Comparison of ENCODE assay signal across 1 cellular context in genomic region chr1:72442251-72442650, GRCh38.
TF ChIP-seq lines count a peak whose summit lies in the region.

No MANE protein-coding gene starts in this region.

TF ChIP-seq in SK-N-SH, 30 proteins besides CTCF, POLR2A, EP300 and RAD21 (continued from another document):
- TF ChIP-seq REST (IDR thresholded peaks at IDR 0.05; ENCODE audit: low read depth, low read length) (no peak), MXI1 (IDR thresholded peaks at IDR 0.05; ENCODE audit: low read depth, low read length) (no peak)
